In the genomic region with DNA sequence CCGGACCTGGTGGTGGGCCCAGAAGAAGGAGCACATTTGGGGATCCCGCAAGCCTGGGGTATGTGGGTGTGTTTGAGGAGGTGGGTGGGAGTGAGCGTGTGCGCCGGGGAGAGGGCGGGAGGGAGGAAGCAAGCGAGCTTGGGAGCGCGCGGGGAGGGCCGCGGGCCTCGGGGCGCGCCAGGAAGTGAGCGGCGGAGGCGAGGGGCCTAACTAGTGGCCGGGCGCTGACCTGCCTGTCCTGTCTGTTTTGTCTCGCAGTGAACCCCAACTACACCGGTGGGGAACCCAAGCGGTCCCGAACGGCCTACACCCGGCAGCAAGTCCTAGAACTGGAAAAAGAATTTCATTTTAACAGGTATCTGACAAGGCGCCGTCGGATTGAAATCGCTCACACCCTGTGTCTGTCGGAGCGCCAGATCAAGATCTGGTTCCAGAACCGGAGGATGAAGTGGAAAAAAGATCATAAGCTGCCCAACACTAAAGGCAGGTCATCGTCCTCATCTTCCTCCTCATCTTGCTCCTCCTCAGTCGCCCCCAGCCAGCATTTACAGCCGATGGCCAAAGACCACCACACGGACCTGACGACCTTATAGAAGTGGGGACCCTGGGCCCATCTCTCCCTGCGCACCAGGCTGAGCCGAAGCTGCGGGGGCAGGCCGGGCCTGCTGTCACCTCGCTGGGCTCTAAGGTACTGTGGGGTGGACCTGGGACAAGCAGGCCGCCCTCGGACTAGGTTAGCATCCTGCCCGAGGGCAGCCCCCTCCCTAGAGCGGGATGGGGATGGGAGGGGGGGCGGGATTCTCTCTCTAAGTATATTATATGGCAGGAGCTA, we compare ENCODE assay signal across 21 cellular contexts. TPM values are rescaled to one million over a fixed set of nuclear protein-coding genes. Genes with fewer than 3 reads are reported as not detected.
DNase-seq lines count a peak whose midpoint lies in the region; TF ChIP-seq lines count a peak whose summit lies in the region.
"Had no signal": no experiment of that assay in that cellular context is flagged by ENCODE, and none has a peak within 500 bp of the region (broad histone marks: within the 10 kb centered on the region; RNA-seq: fewer than 3 reads in every experiment).

No MANE protein-coding gene starts in this region.

- TF ChIP-seq CTCF in AG10803 (conservative IDR thresholded peaks at IDR 0.05; ENCODE audit: low read length) (no peak), HEK293 (tag by site-specific recombination; IDR thresholded peaks at IDR 0.05) (no peak), epithelial cell of proximal tubule (conservative IDR thresholded peaks at IDR 0.05; ENCODE audit: low read depth, low read length) (no peak), prostate gland (IDR thresholded peaks at IDR 0.05) (no peak)

- intact Hi-C loops in prostate gland (cut with DNase I), result no loop called here

- H3K9me3 ChIP-seq in HEK293 (ENCODE audit: control insufficient read depth, insufficient read depth, low read depth, low read length) (no peaks in the 10 kb centered on the region), neuronal stem cell (replicated peaks in 1 of 2; ENCODE audit: control insufficient read depth in 2 of 2, insufficient read depth in 1 of 2, low read depth in 1 of 2, low read length in 2 of 2) (peaks cover 0 to 10% of the 10 kb centered on the region in 2 donors), prostate gland (no peaks in the 10 kb centered on the region)
- H3K9me3 ChIP-seq: colonic mucosa had no signal

- H2BK5ac ChIP-seq in neuronal stem cell (ENCODE audit: low read length), result no peak overlapping the region

- DNase-seq in AG10803 (ENCODE audit: low read depth), result no peak
- DNase-seq in epithelial cell of proximal tubule (ENCODE audit: low read depth), result no peak
- DNase-seq in neuronal stem cell (ENCODE audit: low spot score), result no peak
- no peak for DNase-seq in erythroblast (lab: John Stamatoyannopoulos, UW)
- no peak for DNase-seq in T-helper 2 cell
- no peak for DNase-seq in prostate gland (ENCODE audit: low spot score)
- no peak for DNase-seq in AML-193 (lab: John Stamatoyannopoulos, UW)
- DNase-seq: activated CD4-positive, alpha-beta T cell treated with anti-CD3 and anti-CD28 coated beads for 36 hours; activated gamma-delta T cell; anterior cingulate cortex; colonic mucosa; GOT3; head of caudate nucleus; NCI-H2081 treated with DMSO at 0.1 percent for 48 hours; NCI-H69; occipital lobe; substantia nigra had no signal

- peaks cover 0 to 46% of the 10 kb centered on the region in 2 experiments; a peak in 1 of 3 replicates for H3K36me3 ChIP-seq in HEK293 (ENCODE audit: control insufficient read depth in 2 of 2, insufficient read depth in 1 of 2, low read length in 2 of 2)
- no peaks in the 10 kb centered on the region for H3K36me3 ChIP-seq in neuronal stem cell (replicated peaks in 1 of 2; ENCODE audit: control insufficient read depth in 2 of 2, insufficient read depth in 2 of 2, low read length in 2 of 2)
- H3K36me3 ChIP-seq in prostate gland, result no peaks in the 10 kb centered on the region
- H3K36me3 ChIP-seq: colonic mucosa had no signal

- no peak overlapping the region for H2BK15ac ChIP-seq in neuronal stem cell (ENCODE audit: low read length)

- H3K27me3 ChIP-seq in neuronal stem cell (ENCODE audit: control insufficient read depth in 3 of 3, insufficient read depth in 3 of 3, low read depth in 1 of 3, low read length in 3 of 3), result peaks cover 74 to 100% (median 97%) of the 10 kb centered on the region in 3 experiments
- H3K27me3 ChIP-seq in prostate gland (replicated peaks; ENCODE audit: insufficient read depth), result peaks cover 14% of the 10 kb centered on the region

- H3K4me3 ChIP-seq in AG10803 (ENCODE audit: low read length) (peak overlapping the region; percentile 17), HEK293 (ENCODE audit: low read depth, low read length) (peak overlapping the region; percentile 66), epithelial cell of proximal tubule (ENCODE audit: low read depth, low read length) (peak overlapping the region; percentile 70), neuronal stem cell (ENCODE audit: low read length in 2 of 2) (no peak overlapping the region), prostate gland (no peak overlapping the region)
- H3K4me3 ChIP-seq: colonic mucosa had no signal

- H2AFZ ChIP-seq in neuronal stem cell (ENCODE audit: low read length), result peak overlapping the region; percentile 49

- H3K23ac ChIP-seq in neuronal stem cell (ENCODE audit: low read depth, low read length, poor library complexity), result no peak overlapping the region

- H3K27ac ChIP-seq in HEK293 (ENCODE audit: extremely low read depth, low read depth, low read length) (peak overlapping the region; percentile 71; the same call in 1 of the 2 replicates), neuronal stem cell (replicated peaks; ENCODE audit: low read length) (no peak overlapping the region), prostate gland (no peak overlapping the region)
- H3K27ac ChIP-seq: colonic mucosa, HL-60 had no signal

- no peak overlapping the region for H3K14ac ChIP-seq in neuronal stem cell (ENCODE audit: low read length)

- no peak overlapping the region for H4K91ac ChIP-seq in neuronal stem cell (ENCODE audit: low read depth, low read length, poor library complexity)

- H3K4me2 ChIP-seq in neuronal stem cell (ENCODE audit: insufficient read depth, low read length, poor library complexity, severe bottlenecking), result no peak overlapping the region

- H3K4ac ChIP-seq in neuronal stem cell (ENCODE audit: low read length), result no peak overlapping the region

- no peak overlapping the region for H2BK12ac ChIP-seq in neuronal stem cell (ENCODE audit: low read length)

- POLR2A ChIA-PET in HEK293 (lab: Yijun Ruan, JAX), result interaction anchor here (0.9 to 1.8 kb wide), 3 partner anchors 9 to 116 kb away, joined by 3 to 4 read pairs (median 3); partner anchors contain the start of gene MTX2

- no peak for TF ChIP-seq POLR2A in erythroblast (IDR thresholded peaks at IDR 0.05; ENCODE audit: low read length)
- TF ChIP-seq POLR2A in prostate gland (IDR thresholded peaks at IDR 0.05), result no peak

- no peak overlapping the region for H2BK120ac ChIP-seq in neuronal stem cell (ENCODE audit: low read depth, low read length)

- no peak overlapping the region for H2AK5ac ChIP-seq in neuronal stem cell (ENCODE audit: low read depth, low read length)

- no peak overlapping the region for H3K9ac ChIP-seq in neuronal stem cell (ENCODE audit: low read depth, low read length, poor library complexity)

- no peak overlapping the region for H4K8ac ChIP-seq in neuronal stem cell (ENCODE audit: low read depth, low read length)

- H3K18ac ChIP-seq in neuronal stem cell (ENCODE audit: low read length), result no peak overlapping the region

- no CpG with 5 or more reads among the region's 48 CpGs for WGBS in neuronal stem cell (ENCODE audit: extremely low coverage in 2 of 2, insufficient read length in 2 of 2, insufficient replicate concordance in 1 of 2), 2 donors
- 60% methylated on average over 48 of the region's 48 CpGs for WGBS in prostate gland

- CTCF ChIA-PET in HEK293 (lab: Yijun Ruan, JAX), result interaction anchor here (0.9 to 2.9 kb wide), 5 partner anchors 12 to 501 kb away, joined by 3 to 17 read pairs (median 4); no protein-coding TSS in a partner anchor

- H3K4me1 ChIP-seq in HEK293 (ENCODE audit: control insufficient read depth, insufficient read depth, low read length) (peaks cover 17% of the 10 kb centered on the region), neuronal stem cell (ENCODE audit: control insufficient read depth in 2 of 2, insufficient read depth in 1 of 2, low read depth in 1 of 2, low read length in 2 of 2) (peaks cover 0 to 2% of the 10 kb centered on the region in 2 donors), prostate gland (replicated peaks) (no peaks in the 10 kb centered on the region)
- H3K4me1 ChIP-seq: colonic mucosa had no signal

- H3K79me1 ChIP-seq in neuronal stem cell (ENCODE audit: low read depth, low read length), result no peaks in the 10 kb centered on the region

TF ChIP-seq in HEK293, 187 proteins besides CTCF, POLR2A, EP300 and RAD21:
- no peak for TF ChIP-seq ZNF449 (tag by site-specific recombination; IDR thresholded peaks at IDR 0.05)

RNA-seq across cellular contexts. Expression of gene HOXD4, which starts 1.2 kb away (rescaled TPM):
- total RNA-seq in epithelial cell of proximal tubule (26.0 and 28.0 TPM in 2 replicates), prostate gland (1 to 10 TPM; 1.2 to 6.7 TPM)
- polyA plus RNA-seq in neuronal stem cell (2013, experiment 1 of 2), result not detected
- polyA plus RNA-seq in neuronal stem cell (2013, experiment 2 of 2), result not detected
- total RNA-seq: activated CD4-positive, alpha-beta T cell treated with anti-CD3 and anti-CD28 coated beads for 36 hours; occipital lobe had no signal

RNA-seq across cellular contexts. Expression of gene HOXD3, which starts 4.5 kb away (rescaled TPM):
- total RNA-seq in epithelial cell of proximal tubule (8.2 and 9.4 TPM in 2 replicates), prostate gland (1 to 10 TPM; 2.2 to 5.3 TPM)
- polyA plus RNA-seq in neuronal stem cell (2013, experiment 1 of 2), result not detected
- polyA plus RNA-seq in neuronal stem cell (2013, experiment 2 of 2), result not detected
- total RNA-seq: activated CD4-positive, alpha-beta T cell treated with anti-CD3 and anti-CD28 coated beads for 36 hours; mononuclear cell; occipital lobe had no signal
- polyA plus RNA-seq: BJ had no signal

RNA-seq across cellular contexts. Expression of gene HOXD8, which starts 23.1 kb away (rescaled TPM):
- 18.0 and 26.5 TPM in 2 replicates for total RNA-seq in epithelial cell of proximal tubule
- not detected for polyA plus RNA-seq in neuronal stem cell (2013, experiment 1 of 2)
- polyA plus RNA-seq in neuronal stem cell (2013, experiment 2 of 2), result not detected
- total RNA-seq in prostate gland, result 10 to 100 TPM; 10.4 to 30.8 TPM
- total RNA-seq: activated CD4-positive, alpha-beta T cell treated with anti-CD3 and anti-CD28 coated beads for 36 hours; mononuclear cell; occipital lobe had no signal

RNA-seq across cellular contexts. Expression of gene HOXD9, which starts 30.0 kb away (rescaled TPM):
- total RNA-seq in epithelial cell of proximal tubule, result 9.8 and 11.5 TPM in 2 replicates
- not detected for polyA plus RNA-seq in neuronal stem cell (2013, experiment 1 of 2)
- polyA plus RNA-seq in neuronal stem cell (2013, experiment 2 of 2), result not detected
- total RNA-seq in prostate gland, result 10 to 100 TPM in 1 of 2 donors, 1 to 10 TPM in 1; 5.9 to 29.1 TPM
- total RNA-seq: activated CD4-positive, alpha-beta T cell treated with anti-CD3 and anti-CD28 coated beads for 36 hours; mononuclear cell; occipital lobe had no signal

RNA-seq across cellular contexts. Expression of gene HOXD1, which starts 35.9 kb away (rescaled TPM):
- 9.3 and 10.2 TPM in 2 replicates for total RNA-seq in epithelial cell of proximal tubule
- not detected for polyA plus RNA-seq in neuronal stem cell (2013, experiment 1 of 2)
- polyA plus RNA-seq in neuronal stem cell (2013, experiment 2 of 2), result not detected
- total RNA-seq in prostate gland, result 1 to 10 TPM; 2.3 to 6.1 TPM
- total RNA-seq: activated CD4-positive, alpha-beta T cell treated with anti-CD3 and anti-CD28 coated beads for 36 hours; mononuclear cell; occipital lobe had no signal
- polyA plus RNA-seq: BJ had no signal

Comparison
In these comparisons a context has a peak if more than half of its experiments do, and no peak if none do; other contexts are left out.
1. H3K4me3 ChIP-seq: peak in AG10803 (single experiment), HEK293 (single experiment) and epithelial cell of proximal tubule (single experiment); none in neuronal stem cell (0 of 2) and prostate gland (0 of 2).